8 cellular contexts compared by ENCODE assay signal in genomic region chr2:167616997-167617396, GRCh38.
"Had no signal": no experiment of that assay in that cellular context is flagged by ENCODE, and none has a peak within 500 bp of the region (broad histone marks: within the 10 kb centered on the region; RNA-seq: fewer than 3 reads in every experiment).

No MANE protein-coding gene starts in this region.

- H3K4me3 ChIP-seq: K562 had no signal

- FAIRE-seq: HepG2, HTR-8/SVneo, K562 had no signal

- DNase-seq: IMR-90, KBM-7, KG1 had no signal

- H3K27ac Mint-ChIP-seq: IgD-negative memory B cell had no signal

- H3K36me3 Mint-ChIP-seq: IgD-negative memory B cell had no signal

- H3K4me3 Mint-ChIP-seq: IgD-negative memory B cell had no signal

- H3K27me3 Mint-ChIP-seq: IgD-negative memory B cell had no signal

- H3K27ac ChIP-seq: HL-60 had no signal

- ATAC-seq: HepG2, K562 had no signal
